9 cellular contexts compared by ENCODE assay signal in genomic region chr3:192122832-192123594, GRCh38.
DNase-seq lines count a peak whose midpoint lies in the region; ATAC-seq and TF ChIP-seq lines count a peak whose summit lies in the region.
"Had no signal": no experiment of that assay in that cellular context is flagged by ENCODE, and none has a peak within 500 bp of the region (broad histone marks: within the 10 kb centered on the region; RNA-seq: fewer than 3 reads in every experiment).

No MANE protein-coding gene starts in this region.

- H3K27me3 Mint-ChIP-seq in nephron progenitor cell (ENCODE audit: low read depth, poor library complexity) = no peaks in the 10 kb centered on the region
- H3K27me3 Mint-ChIP-seq in activated T-helper 2 cell treated with anti-CD3 and anti-CD28 coated beads, Interferon-gamma antibody, Interleukin-2, Interleukin-4, amounts not matched to agents 10 μg/mL and 5 μg/mL and 100 μg/mL, durations not matched to agents 14 hours and 24 hours and 36 hours (ENCODE audit: low read depth) = no peaks in the 10 kb centered on the region

- no peaks in the 10 kb centered on the region for H3K4me1 Mint-ChIP-seq in nephron progenitor cell
- no peaks in the 10 kb centered on the region for H3K4me1 Mint-ChIP-seq in activated T-helper 2 cell treated with anti-CD3 and anti-CD28 coated beads, Interferon-gamma antibody, Interleukin-2, Interleukin-4, amounts not matched to agents 10 μg/mL and 5 μg/mL and 100 μg/mL, durations not matched to agents 14 hours and 24 hours and 36 hours (ENCODE audit: low read depth)

- no peaks in the 10 kb centered on the region for H3K9me3 Mint-ChIP-seq in nephron progenitor cell
- H3K9me3 Mint-ChIP-seq in activated T-helper 2 cell treated with anti-CD3 and anti-CD28 coated beads, Interferon-gamma antibody, Interleukin-2, Interleukin-4, amounts not matched to agents 10 μg/mL and 5 μg/mL and 100 μg/mL, durations not matched to agents 14 hours and 24 hours and 36 hours = no peaks in the 10 kb centered on the region

- intact Hi-C loops in activated T-helper 2 cell treated with anti-CD3 and anti-CD28 coated beads, Interferon-gamma antibody, Interleukin-2, Interleukin-4, amounts not matched to agents 10 μg/mL and 5 μg/mL and 100 μg/mL, durations not matched to agents 14 hours and 24 hours and 36 hours (cut with micrococcal nuclease) = no loop called here

- no peak for TF ChIP-seq CTCF in nephron progenitor cell (IDR thresholded peaks at IDR 0.05)

- no peaks in the 10 kb centered on the region for H3K36me3 Mint-ChIP-seq in nephron progenitor cell (ENCODE audit: low read depth)
- no peaks in the 10 kb centered on the region for H3K36me3 Mint-ChIP-seq in activated T-helper 2 cell treated with anti-CD3 and anti-CD28 coated beads, Interferon-gamma antibody, Interleukin-2, Interleukin-4, amounts not matched to agents 10 μg/mL and 5 μg/mL and 100 μg/mL, durations not matched to agents 14 hours and 24 hours and 36 hours (ENCODE audit: low read depth)

- no peak overlapping the region for H3K4me3 Mint-ChIP-seq in nephron progenitor cell
- no peak overlapping the region for H3K4me3 Mint-ChIP-seq in activated T-helper 2 cell treated with anti-CD3 and anti-CD28 coated beads, Interferon-gamma antibody, Interleukin-2, Interleukin-4, amounts not matched to agents 10 μg/mL and 5 μg/mL and 100 μg/mL, durations not matched to agents 14 hours and 24 hours and 36 hours (ENCODE audit: low read depth)

- ATAC-seq in GM19328 (IDR thresholded peaks at IDR 0.05; ENCODE audit: unreplicated experiment) = peak; percentile 66
- ATAC-seq in HG02642 (IDR thresholded peaks at IDR 0.05; ENCODE audit: poor library complexity, unreplicated experiment) = peak; percentile 79
- peak; percentile 88 for ATAC-seq in HG03571 (IDR thresholded peaks at IDR 0.05; ENCODE audit: unreplicated experiment)
- ATAC-seq: psoas muscle had no signal

- peak overlapping the region; percentile 46 for H3K27ac Mint-ChIP-seq in nephron progenitor cell
- no peak overlapping the region for H3K27ac Mint-ChIP-seq in activated T-helper 2 cell treated with anti-CD3 and anti-CD28 coated beads, Interferon-gamma antibody, Interleukin-2, Interleukin-4, amounts not matched to agents 10 μg/mL and 5 μg/mL and 100 μg/mL, durations not matched to agents 14 hours and 24 hours and 36 hours

- no peak for DNase-seq in nephron progenitor cell
- DNase-seq in activated T-cell treated with anti-CD3 and anti-CD28 coated beads, Interleukin-2, amount 50 U/mL, for 1 hour = no peak
- DNase-seq in activated T-helper 2 cell treated with anti-CD3 and anti-CD28 coated beads, Interferon-gamma antibody, Interleukin-2, Interleukin-4, amounts not matched to agents 10 μg/mL and 5 μg/mL and 100 μg/mL, durations not matched to agents 14 hours and 24 hours and 36 hours (ENCODE audit: low spot score) = no peak
- DNase-seq in EL = no peak
- DNase-seq: dermis blood vessel endothelial cell, psoas muscle had no signal
